ENCODE assay signal across 29 cellular contexts in genomic region chr5:113614191-113614590, GRCh38.
"Had no signal": no experiment of that assay in that cellular context is flagged by ENCODE, and none has a peak within 500 bp of the region (broad histone marks: within the 10 kb centered on the region; RNA-seq: fewer than 3 reads in every experiment).

No MANE protein-coding gene starts in this region.

- DNase-seq: activated CD4-positive, alpha-beta T cell treated with anti-CD3 and anti-CD28 coated beads, Interleukin-2, amount 10 ng/mL, durations not matched to agents 7 days and 5 days; activated CD8-positive, alpha-beta memory T cell treated with anti-CD3 and anti-CD28 coated beads, Interleukin-2, amount 10 ng/mL, durations not matched to agents 7 days and 5 days; activated CD8-positive, alpha-beta T cell treated with anti-CD3 and anti-CD28 coated beads for 36 hours; activated gamma-delta T cell; activated naive CD4-positive, alpha-beta T cell treated with anti-CD3 and anti-CD28 coated beads, Interleukin-2, amount 50 U/mL, for 16 hours; activated naive CD8-positive, alpha-beta T cell treated with anti-CD3 and anti-CD28 coated beads, Interleukin-2, amount 50 U/mL, for 24 hours; aorta; central memory CD4-positive, alpha-beta T cell; effector memory CD4-positive, alpha-beta T cell; head of caudate nucleus; hypothalamus; islet precursor cell; lower lobe of right lung; naive thymus-derived CD4-positive, alpha-beta T cell; occipital lobe; spleen; stimulated activated CD4-positive, alpha-beta T cell treated with anti-CD3 and anti-CD28 coated beads, Interleukin-4, amount 100 ng/mL, for 1 hour; stimulated activated naive CD4-positive, alpha-beta T cell; testis had no signal

- H3K4me1 Mint-ChIP-seq: activated CD4-positive, alpha-beta T cell treated with anti-CD3 and anti-CD28 coated beads, Interleukin-2, amount 10 ng/mL, durations not matched to agents 7 days and 5 days; activated CD8-positive, alpha-beta memory T cell treated with anti-CD3 and anti-CD28 coated beads, Interleukin-2, amount 10 ng/mL, durations not matched to agents 7 days and 5 days; activated naive CD8-positive, alpha-beta T cell treated with anti-CD3 and anti-CD28 coated beads, Interleukin-2, amount 50 U/mL, for 24 hours; brain; neural crest cell had no signal

- H3K4me1 ChIP-seq: gastroesophageal sphincter, lower lobe of right lung, vagina had no signal

- ATAC-seq: activated CD4-positive, CD25-positive, alpha-beta regulatory T cell treated with anti-CD3 and anti-CD28 coated beads, Interleukin-2, amount 50 U/mL, for 24 hours; activated CD8-positive, alpha-beta memory T cell treated with anti-CD3 and anti-CD28 coated beads, Interleukin-2, amount 10 ng/mL, durations not matched to agents 7 days and 5 days; activated CD8-positive, alpha-beta T cell treated with anti-CD3 and anti-CD28 coated beads for 36 hours; activated naive CD8-positive, alpha-beta T cell treated with anti-CD3 and anti-CD28 coated beads, Interleukin-2, amount 50 U/mL, for 24 hours; gastroesophageal sphincter; left lobe of liver; lower lobe of right lung; naive thymus-derived CD4-positive, alpha-beta T cell had no signal

- H3K36me3 ChIP-seq: esophagus muscularis mucosa, gastroesophageal sphincter, lower lobe of right lung, spleen, vagina had no signal

- H3K27me3 ChIP-seq: testis, vagina had no signal

- H3K9me3 Mint-ChIP-seq: activated CD8-positive, alpha-beta T cell treated with anti-CD3 and anti-CD28 coated beads for 36 hours; activated naive CD8-positive, alpha-beta T cell treated with anti-CD3 and anti-CD28 coated beads, Interleukin-2, amount 50 U/mL, for 24 hours; activated T-helper 1 cell treated with anti-CD3 and anti-CD28 coated beads, Interleukin-12 subunit alpha, Interleukin-12 subunit beta, Interleukin-2, Interleukin-4 antibody, amounts not matched to agents 30 ng/mL and 10 ng/mL and 1 ng/mL, durations not matched to agents 14 hours and 24 hours and 36 hours; naive thymus-derived CD4-positive, alpha-beta T cell; type B pancreatic cell had no signal

- H3K27ac Mint-ChIP-seq: activated CD4-positive, alpha-beta T cell treated with anti-CD3 and anti-CD28 coated beads, Interleukin-2, amount 10 ng/mL, durations not matched to agents 7 days and 5 days; activated CD8-positive, alpha-beta memory T cell treated with anti-CD3 and anti-CD28 coated beads, Interleukin-2, amount 10 ng/mL, durations not matched to agents 7 days and 5 days; activated CD8-positive, alpha-beta T cell treated with anti-CD3 and anti-CD28 coated beads for 36 hours; activated naive CD8-positive, alpha-beta T cell treated with anti-CD3 and anti-CD28 coated beads, Interleukin-2, amount 50 U/mL, for 24 hours; activated T-helper 1 cell treated with anti-CD3 and anti-CD28 coated beads, Interleukin-12 subunit alpha, Interleukin-12 subunit beta, Interleukin-2, Interleukin-4 antibody, amounts not matched to agents 30 ng/mL and 10 ng/mL and 1 ng/mL, durations not matched to agents 14 hours and 24 hours and 36 hours; brain; naive thymus-derived CD4-positive, alpha-beta T cell; type B pancreatic cell had no signal

- H3K27me3 Mint-ChIP-seq: type B pancreatic cell had no signal

- H3K27ac ChIP-seq: esophagus muscularis mucosa, gastroesophageal sphincter, lower lobe of right lung, spleen, testis, vagina, VCaP had no signal

- H3K36me3 Mint-ChIP-seq: activated CD8-positive, alpha-beta memory T cell treated with anti-CD3 and anti-CD28 coated beads, Interleukin-2, amount 10 ng/mL, durations not matched to agents 7 days and 5 days; brain; naive thymus-derived CD4-positive, alpha-beta T cell; type B pancreatic cell had no signal

- H3K4me3 Mint-ChIP-seq: activated CD4-positive, alpha-beta T cell treated with anti-CD3 and anti-CD28 coated beads, Interleukin-2, amount 10 ng/mL, durations not matched to agents 7 days and 5 days; activated CD8-positive, alpha-beta memory T cell treated with anti-CD3 and anti-CD28 coated beads, Interleukin-2, amount 10 ng/mL, durations not matched to agents 7 days and 5 days; activated CD8-positive, alpha-beta T cell treated with anti-CD3 and anti-CD28 coated beads for 36 hours; activated naive CD8-positive, alpha-beta T cell treated with anti-CD3 and anti-CD28 coated beads, Interleukin-2, amount 50 U/mL, for 24 hours; activated T-helper 1 cell treated with anti-CD3 and anti-CD28 coated beads, Interleukin-12 subunit alpha, Interleukin-12 subunit beta, Interleukin-2, Interleukin-4 antibody, amounts not matched to agents 30 ng/mL and 10 ng/mL and 1 ng/mL, durations not matched to agents 14 hours and 24 hours and 36 hours; brain; naive thymus-derived CD4-positive, alpha-beta T cell; neural crest cell; type B pancreatic cell had no signal

- H3K4me3 ChIP-seq: esophagus muscularis mucosa, gastroesophageal sphincter, lower lobe of right lung, spleen, testis, vagina had no signal
